8 cellular contexts compared by ENCODE assay signal in genomic region chr3:87298111-87298718, GRCh38. TPM values are rescaled to one million over a fixed set of nuclear protein-coding genes. Genes with fewer than 3 reads are reported as not detected.
DNase-seq lines count a peak whose midpoint lies in the region; ATAC-seq and TF ChIP-seq lines count a peak whose summit lies in the region.

No MANE protein-coding gene starts in this region.

- no peaks in the 10 kb centered on the region for H3K4me1 Mint-ChIP-seq in activated naive CD4-positive, alpha-beta T cell treated with anti-CD3 and anti-CD28 coated beads, Interleukin-2, amount 10 ng/mL, durations not matched to agents 7 days and 5 days

- in situ Hi-C loops in KBM-7 (cut with MboI; ENCODE audit: low pct_unique_long_range_greater_than_20kb, low sequenced_read_pairs) = no loop called here

- no peaks in the 10 kb centered on the region for H3K36me3 Mint-ChIP-seq in activated naive CD4-positive, alpha-beta T cell treated with anti-CD3 and anti-CD28 coated beads, Interleukin-2, amount 10 ng/mL, durations not matched to agents 7 days and 5 days

- no peaks in the 10 kb centered on the region for H3K4me1 ChIP-seq in heart right ventricle
- H3K4me1 ChIP-seq in fibroblast of lung (ENCODE audit: control insufficient read depth, extremely low read depth, insufficient read depth, low read length) = no peaks in the 10 kb centered on the region

- H3K27me3 Mint-ChIP-seq in activated naive CD4-positive, alpha-beta T cell treated with anti-CD3 and anti-CD28 coated beads, Interleukin-2, amount 10 ng/mL, durations not matched to agents 7 days and 5 days = no peaks in the 10 kb centered on the region

- ATAC-seq in heart right ventricle (no peak), Right ventricle myocardium superior (ENCODE audit: poor library complexity) (no peak), GM21619 (IDR thresholded peaks at IDR 0.05; ENCODE audit: unreplicated experiment) (peak; percentile 92)

- H3K4me3 Mint-ChIP-seq in activated naive CD4-positive, alpha-beta T cell treated with anti-CD3 and anti-CD28 coated beads, Interleukin-2, amount 10 ng/mL, durations not matched to agents 7 days and 5 days = no peak overlapping the region

- H4K20me1 ChIP-seq in fibroblast of lung (ENCODE audit: control insufficient read depth, extremely low read depth, insufficient read depth, low read length) = no peaks in the 10 kb centered on the region

- H3K9me3 Mint-ChIP-seq in activated naive CD4-positive, alpha-beta T cell treated with anti-CD3 and anti-CD28 coated beads, Interleukin-2, amount 10 ng/mL, durations not matched to agents 7 days and 5 days = peaks cover 2% of the 10 kb centered on the region

- H3K9ac ChIP-seq in SK-N-MC (ENCODE audit: insufficient read length) = peak overlapping the region; percentile 19
- no peak overlapping the region for H3K9ac ChIP-seq in fibroblast of lung (ENCODE audit: insufficient read depth, low read length)

- no peaks in the 10 kb centered on the region for H3K9me3 ChIP-seq in heart right ventricle
- H3K9me3 ChIP-seq in SK-N-MC (ENCODE audit: low read depth, low read length) = no peaks in the 10 kb centered on the region
- no peaks in the 10 kb centered on the region for H3K9me3 ChIP-seq in fibroblast of lung (ENCODE audit: control insufficient read depth, insufficient read depth, low read depth, low read length)

- no peak overlapping the region for H3K27ac Mint-ChIP-seq in activated naive CD4-positive, alpha-beta T cell treated with anti-CD3 and anti-CD28 coated beads, Interleukin-2, amount 10 ng/mL, durations not matched to agents 7 days and 5 days

- CTCF ChIA-PET in activated naive CD4-positive, alpha-beta T cell treated with anti-CD3 and anti-CD28 coated beads, Interleukin-2, amount 10 ng/mL, durations not matched to agents 7 days and 5 days (lab: Charles Lee) = interaction anchor here (0.7 to 1.9 kb wide), 17 partner anchors 10 to 880 kb away, joined by 3 to 16 read pairs (median 4); no protein-coding TSS in a partner anchor

- H3K27ac ChIP-seq in heart right ventricle = no peak overlapping the region
- peak overlapping the region; percentile 80; the same call in 1 of the 2 replicates for H3K27ac ChIP-seq in SK-N-MC
- no peak overlapping the region for H3K27ac ChIP-seq in fibroblast of lung (ENCODE audit: insufficient read depth, low read length)

- H3K4me2 ChIP-seq in fibroblast of lung (ENCODE audit: extremely low read depth, insufficient read depth, low read length) = no peak overlapping the region

- H3K27me3 ChIP-seq in heart right ventricle = no peaks in the 10 kb centered on the region
- H3K27me3 ChIP-seq in fibroblast of lung (ENCODE audit: control insufficient read depth, insufficient read depth, low read length) = no peaks in the 10 kb centered on the region

- 7 to 26% methylated on average over 3 of the region's 3 CpGs for WGBS in heart right ventricle, 2 donors

- H3K36me3 ChIP-seq in heart right ventricle (no peaks in the 10 kb centered on the region), SK-N-MC (ENCODE audit: insufficient read depth, low read length) (no peaks in the 10 kb centered on the region; the same call in 1 of the 2 replicates), fibroblast of lung (ENCODE audit: control insufficient read depth, insufficient read depth, low read length) (no peaks in the 10 kb centered on the region)

- intact Hi-C loops in heart right ventricle (cut with DNase I) = loop anchor here in 3 of 10 donors (5.0 to 10.0 kb wide), 3 partner anchors 704 to 709 kb away; no protein-coding TSS in a partner anchor
- intact Hi-C loops in Right ventricle myocardium superior (cut with DNase I) = no loop called here

- H2AFZ ChIP-seq in fibroblast of lung (ENCODE audit: low read length) = no peak overlapping the region

- TF ChIP-seq CTCF in heart right ventricle (IDR thresholded peaks at IDR 0.05) = peak in 8 of 9 donors; percentile 16 to 80 (median 66)
- peak; percentile 57 to 65 for TF ChIP-seq CTCF in fibroblast of lung (conservative IDR thresholded peaks at IDR 0.05 in 1 of 2, IDR thresholded peaks at IDR 0.05 in 1 of 2; ENCODE audit: low read depth in 1 of 2, low read length in 2 of 2)

- DNase-seq in heart right ventricle (no peak), Right ventricle myocardium superior (no peak), KBM-7 (peak; percentile 59), SK-N-MC (ENCODE audit: low read depth, low spot score) (peak; percentile 66), fibroblast of lung (ENCODE audit: low read depth in 2 of 2) (peak; percentile 24 to 54), putamen (ENCODE audit: low spot score) (peak; percentile 18)
- DNase-seq in activated naive CD4-positive, alpha-beta T cell treated with anti-CD3 and anti-CD28 coated beads, Interleukin-2, amount 10 ng/mL, durations not matched to agents 7 days and 5 days = no peak

- no peaks in the 10 kb centered on the region for H3K79me2 ChIP-seq in fibroblast of lung (ENCODE audit: control insufficient read depth, insufficient read depth, low read length)

- no peak overlapping the region for H3K4me3 ChIP-seq in heart right ventricle
- H3K4me3 ChIP-seq in SK-N-MC = peak overlapping the region; percentile 6; the same call in 1 of the 2 replicates
- no peak overlapping the region for H3K4me3 ChIP-seq in fibroblast of lung (replicated peaks in 1 of 4; ENCODE audit: control extremely low read depth in 1 of 4, insufficient read depth in 1 of 4, low read depth in 3 of 4, low read length in 4 of 4)

RNA-seq across cellular contexts. Expression of gene POU1F1, which starts 21.8 kb away (rescaled TPM):
- total RNA-seq in heart right ventricle (not detected), Right ventricle myocardium superior (not detected), fibroblast of lung (not detected in 2 replicates)
- polyA plus RNA-seq in heart right ventricle (not detected), fibroblast of lung (not detected in 2 replicates)
- polyA plus RNA-seq in fibroblast of lung (2012) = not detected in 2 replicates
- not detected in 2 replicates for polyA minus RNA-seq in fibroblast of lung (ENCODE audit: low replicate concordance)

Comparison
In these comparisons a context has a peak if more than half of its experiments do, and no peak if none do; other contexts are left out.
1. DNase-seq: peak in KBM-7 (single experiment), SK-N-MC (single experiment), fibroblast of lung (2 of 2) and putamen (single experiment); none in heart right ventricle (0 of 2), Right ventricle myocardium superior (single experiment) and activated naive CD4-positive, alpha-beta T cell treated with anti-CD3 and anti-CD28 coated beads, Interleukin-2, amount 10 ng/mL, durations not matched to agents 7 days and 5 days (single experiment).